ENCODE assay signal across 22 cellular contexts in the genomic region with DNA sequence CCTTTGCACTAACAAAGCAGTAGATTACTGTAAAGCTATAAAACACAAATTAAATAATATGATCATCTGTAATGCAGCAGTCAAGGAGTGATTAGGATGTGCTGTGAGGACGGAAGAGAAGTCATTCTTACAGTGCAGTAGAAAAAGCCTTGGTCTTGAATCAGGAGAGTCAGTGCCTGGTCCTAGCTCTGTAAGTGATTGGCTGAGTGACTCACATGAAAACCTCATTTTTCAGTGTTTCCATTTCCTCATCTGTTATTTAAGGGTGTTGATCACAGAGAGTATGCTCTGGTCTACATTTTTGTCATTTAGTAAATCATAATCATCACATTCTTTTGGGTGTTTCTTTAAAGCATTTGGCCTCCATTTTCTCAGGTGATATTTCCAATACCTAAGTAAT.
DNase-seq lines count a peak whose midpoint lies in the region; ATAC-seq and TF ChIP-seq lines count a peak whose summit lies in the region.
"Had no signal": no experiment of that assay in that cellular context is flagged by ENCODE, and none has a peak within 500 bp of the region (broad histone marks: within the 10 kb centered on the region; RNA-seq: fewer than 3 reads in every experiment).

No MANE protein-coding gene starts in this region.

- DNase-seq in DMS53 (lab: John Stamatoyannopoulos, UW) (peak; percentile 27), DMS53 treated with DMSO at 0.1 percent for 48 hours (lab: John Stamatoyannopoulos, UW; ENCODE audit: unreplicated experiment) (no peak), amniotic epithelial cell (ENCODE audit: low read depth) (peak; percentile 57), kidney glomerular epithelial cell (lab: John Stamatoyannopoulos, UW) (peak; percentile 42), thoracic aorta (ENCODE audit: low spot score) (no peak), SHP77 treated with DMSO at 0.1 percent for 48 hours (lab: John Stamatoyannopoulos, UW) (no peak), Ammon's horn (ENCODE audit: low spot score) (no peak)
- DNase-seq in activated CD8-positive, alpha-beta memory T cell treated with anti-CD3 and anti-CD28 coated beads, Interleukin-2, amount 50 U/mL, for 4 hours: no peak
- DNase-seq: activated CD4-positive, alpha-beta memory T cell treated with anti-CD3 and anti-CD28 coated beads for 36 hours; activated naive CD8-positive, alpha-beta T cell treated with anti-CD3 and anti-CD28 coated beads, Interleukin-2, amount 10 ng/mL, durations not matched to agents 7 days and 5 days; activated T-cell treated with anti-CD3 and anti-CD28 coated beads, Interleukin-2, amount 50 U/mL, for 48 hours; DMS79; gastrocnemius medialis; left ventricle myocardium superior; naive thymus-derived CD4-positive, alpha-beta T cell; NCI-H1694 treated with DMSO at 0.1 percent for 48 hours; NCI-H345; NK-92 treated with Interleukin-12 subunit alpha and Interleukin-12 subunit beta, amount 100 ng/mL, for 24 hours; T-cell; tibial artery had no signal

- no peaks in the 10 kb centered on the region for H3K27me3 ChIP-seq in thoracic aorta (replicated peaks; ENCODE audit: insufficient read depth)
- H3K27me3 ChIP-seq: BLaER1 treated with 17β-estradiol and CSF1 and Interleukin-3, amounts not matched to agents 10 nM and 100 nM; gastrocnemius medialis; tibial artery had no signal

- peaks cover 10 to 30% of the 10 kb centered on the region in 2 donors for H3K4me1 ChIP-seq in thoracic aorta (ENCODE audit: control insufficient read depth in 1 of 2, low read depth in 2 of 2)
- H3K4me1 ChIP-seq: BLaER1 treated with 17β-estradiol and CSF1 and Interleukin-3, amounts not matched to agents 10 nM and 100 nM; gastrocnemius medialis had no signal

- ATAC-seq in thoracic aorta (ENCODE audit: insufficient number of reproducible peaks, low FRiP score, low read depth): no peak
- ATAC-seq: gastrocnemius medialis; left ventricle myocardium superior; naive thymus-derived CD4-positive, alpha-beta T cell; T-cell had no signal

- no peak overlapping the region for H3K4me3 ChIP-seq in thoracic aorta
- H3K4me3 ChIP-seq: BLaER1 treated with 17β-estradiol and CSF1 and Interleukin-3, amounts not matched to agents 10 nM and 100 nM; gastrocnemius medialis; tibial artery had no signal

- no peak for TF ChIP-seq CTCF in thoracic aorta (IDR thresholded peaks at IDR 0.05)

- no peaks in the 10 kb centered on the region for H3K9me3 ChIP-seq in thoracic aorta
- H3K9me3 ChIP-seq: tibial artery had no signal

- H3K27ac ChIP-seq in thoracic aorta: peak overlapping the region; percentile 19 to 33
- H3K27ac ChIP-seq: 22Rv1; BLaER1 treated with 17β-estradiol and CSF1 and Interleukin-3, amounts not matched to agents 10 nM and 100 nM; gastrocnemius medialis; tibial artery had no signal

- H3K36me3 ChIP-seq in thoracic aorta: no peaks in the 10 kb centered on the region
- H3K36me3 ChIP-seq: BLaER1 treated with 17β-estradiol and CSF1 and Interleukin-3, amounts not matched to agents 10 nM and 100 nM; gastrocnemius medialis; tibial artery had no signal

Comparison
In these comparisons a context has a peak if more than half of its experiments do, and no peak if none do; other contexts are left out.
1. DNase-seq: peak in DMS53 (single experiment), amniotic epithelial cell (single experiment) and kidney glomerular epithelial cell (single experiment); none in DMS53 treated with DMSO at 0.1 percent for 48 hours (single experiment), thoracic aorta (single experiment), activated CD8-positive, alpha-beta memory T cell treated with anti-CD3 and anti-CD28 coated beads, Interleukin-2, amount 50 U/mL, for 4 hours (single experiment), SHP77 treated with DMSO at 0.1 percent for 48 hours (single experiment) and Ammon's horn (single experiment).